Comparison of ENCODE assay signal across 2 cellular contexts in the genomic region with DNA sequence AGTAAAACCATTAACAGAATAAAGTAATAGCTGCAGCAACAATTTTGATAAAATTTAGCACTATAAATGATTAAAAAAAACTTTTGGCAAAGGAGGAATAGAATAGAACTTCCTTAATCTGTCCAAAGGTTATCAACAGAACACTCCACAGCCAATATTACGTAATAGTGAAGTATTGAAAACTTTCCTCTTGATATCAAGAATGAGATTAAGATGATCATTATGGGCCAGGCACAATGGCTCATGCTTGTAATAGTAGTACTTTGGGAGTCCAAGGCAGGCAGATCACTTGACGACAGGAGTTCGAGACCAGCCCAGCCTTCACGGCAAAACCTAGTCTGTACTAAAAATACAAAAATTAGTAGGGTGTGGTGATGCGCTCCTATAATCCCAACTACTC.
TF ChIP-seq lines count a peak whose summit lies in the region.

No MANE protein-coding gene starts in this region.

TF ChIP-seq in IMR-90, 13 proteins besides CTCF, POLR2A, EP300 and RAD21:
- TF ChIP-seq NFE2L2 (IDR thresholded peaks at IDR 0.05; ENCODE audit: low read depth, low read length) (no peak), CEBPB (IDR thresholded peaks at IDR 0.05; ENCODE audit: low read depth, low read length) (peak; percentile 80)

TF ChIP-seq in K562, 482 proteins besides CTCF, POLR2A, EP300 and RAD21:
- TF ChIP-seq CEBPB (tag; IDR thresholded peaks at IDR 0.05) (peak; percentile 81), CEBPG (CRISPR knock-in tag; IDR thresholded peaks at IDR 0.05) (no peak), CEBPG (tag; conservative IDR thresholded peaks at IDR 0.05 in 1 of 2, IDR thresholded peaks at IDR 0.05 in 1 of 2) (peak in 1 of 2 experiments; percentile 75; a peak in 2 of 4 replicates), NCOA2 (IDR thresholded peaks at IDR 0.05; ENCODE audit: partially characterized antibody in 2 of 2) (no peak), HNRNPLL (IDR thresholded peaks at IDR 0.05; ENCODE audit: low read depth, low read length, poor library complexity, severe bottlenecking) (no peak), CREB3 (tag; conservative IDR thresholded peaks at IDR 0.05; ENCODE audit: low read depth) (no peak)
